In the genomic region with DNA sequence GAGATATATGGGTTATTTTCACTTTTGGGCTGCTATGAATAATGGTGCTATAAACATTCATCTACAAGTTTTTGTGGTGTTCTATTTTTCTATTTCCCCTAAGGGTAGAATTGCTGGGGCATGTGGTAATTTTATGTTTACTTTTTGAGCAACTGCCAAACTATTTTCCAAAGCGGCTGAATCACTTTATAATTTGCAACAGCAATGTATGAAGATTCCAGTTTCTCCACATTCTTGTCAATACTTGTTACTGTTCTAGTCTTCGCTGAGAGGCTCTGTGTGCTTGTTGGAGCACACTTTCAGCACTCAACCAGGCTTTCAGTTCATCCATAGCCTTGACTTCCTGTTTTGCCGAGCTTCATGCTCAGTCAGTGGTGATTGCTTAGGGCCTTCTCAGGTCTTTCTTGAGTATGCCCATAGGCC, we compare ENCODE assay signal across 9 cellular contexts. TPM values are rescaled to one million over a fixed set of nuclear protein-coding genes. Genes with fewer than 3 reads are reported as not detected.
A peak's percentile ranks its signal among the peaks of the same experiment; 100 is the strongest.
DNase-seq lines count a peak whose midpoint lies in the region; ATAC-seq, FAIRE-seq and TF ChIP-seq lines count a peak whose summit lies in the region.
"Had no signal": no experiment of that assay in that cellular context is flagged by ENCODE, and none has a peak within 500 bp of the region (broad histone marks: within the 10 kb centered on the region; RNA-seq: fewer than 3 reads in every experiment).

No MANE protein-coding gene starts in this region.

- peak overlapping the region; percentile 35 for H3K4me3 ChIP-seq in AG04449 (ENCODE audit: low read depth, low read length)
- H3K4me3 ChIP-seq in endothelial cell of umbilical vein (replicated peaks in 1 of 3; ENCODE audit: insufficient read depth in 1 of 3, low read depth in 1 of 3, low read length in 3 of 3): peak overlapping the region in 1 of 3 experiments; percentile 11

- CTCF ChIA-PET in AG04449 (lab: Yijun Ruan, JAX) (interaction anchor here (0.8 to 2.6 kb wide), 6 partner anchors 8 to 1045 kb away, joined by 3 to 16 read pairs (median 4); a partner anchor contains a TSS), endothelial cell of umbilical vein (lab: Charles Lee) (interaction anchor here (0.6 to 2.2 kb wide), 5 partner anchors 10 to 44 kb away, joined by 3 to 9 read pairs (median 6); no protein-coding TSS in a partner anchor)

- H3K27me3 ChIP-seq in endothelial cell of umbilical vein (ENCODE audit: control insufficient read depth in 2 of 2, insufficient read depth in 2 of 2, low read length in 2 of 2): no peaks in the 10 kb centered on the region

- intact Hi-C loops in endothelial cell of umbilical vein (cut with micrococcal nuclease): no loop called here

- peaks cover 0 to 7% of the 10 kb centered on the region in 2 donors for H3K36me3 Mint-ChIP-seq in naive B cell

- TF ChIP-seq CTCF in AG04449 (IDR thresholded peaks at IDR 0.05; ENCODE audit: insufficient read depth, low read length, missing control alignments): no peak
- TF ChIP-seq CTCF in endothelial cell of umbilical vein (IDR thresholded peaks at IDR 0.05; ENCODE audit: extremely low read depth in 1 of 2, insufficient read depth in 1 of 2, low read depth in 1 of 2, low read length in 2 of 2): no peak

- H4K20me1 ChIP-seq in endothelial cell of umbilical vein (replicated peaks; ENCODE audit: control insufficient read depth, extremely low read depth, insufficient read depth, low read length): no peaks in the 10 kb centered on the region

- no peaks in the 10 kb centered on the region for H3K27me3 Mint-ChIP-seq in naive B cell

- H3K9me3 ChIP-seq in endothelial cell of umbilical vein (replicated peaks; ENCODE audit: control insufficient read depth, insufficient read depth, low read length): no peaks in the 10 kb centered on the region

- H3K27ac Mint-ChIP-seq in naive B cell: peak overlapping the region; percentile 77 to 95 (median 88)

- H3K79me2 ChIP-seq in endothelial cell of umbilical vein (ENCODE audit: control insufficient read depth, insufficient read depth, low read length): peaks cover 84% of the 10 kb centered on the region

- H3K9ac ChIP-seq in endothelial cell of umbilical vein (replicated peaks; ENCODE audit: extremely low read depth, insufficient read depth, low read length): no peak overlapping the region

- no peaks in the 10 kb centered on the region for H3K9me3 Mint-ChIP-seq in naive B cell
- H3K9me3 Mint-ChIP-seq: neural crest cell had no signal

- H2AFZ ChIP-seq in endothelial cell of umbilical vein (ENCODE audit: low read depth, low read length): peak overlapping the region; percentile 2

- H3K9me1 ChIP-seq in endothelial cell of umbilical vein (replicated peaks; ENCODE audit: control insufficient read depth, extremely low read depth, insufficient read depth, low read length): no peaks in the 10 kb centered on the region

- peak; percentile 37 for FAIRE-seq in endothelial cell of umbilical vein (lab: Jason Lieb, UNC)

- H3K4me1 Mint-ChIP-seq in naive B cell: peaks cover 74 to 91% (median 90%) of the 10 kb centered on the region in 3 donors

- no peaks in the 10 kb centered on the region for H3K36me3 ChIP-seq in endothelial cell of umbilical vein (ENCODE audit: control insufficient read depth in 2 of 2, extremely low read depth in 1 of 2, insufficient read depth in 2 of 2, low read length in 2 of 2)

- H3K4me3 Mint-ChIP-seq in naive B cell: peak overlapping the region; percentile 19 to 90 (median 75)
- H3K4me3 Mint-ChIP-seq: neural crest cell had no signal

- H3K4me2 ChIP-seq in endothelial cell of umbilical vein (ENCODE audit: insufficient read depth, low read length): peak overlapping the region; percentile 46

- ATAC-seq in GM18502 (IDR thresholded peaks at IDR 0.05; ENCODE audit: poor library complexity, unreplicated experiment): peak; percentile 86
- ATAC-seq in HG03139 (IDR thresholded peaks at IDR 0.05; ENCODE audit: unreplicated experiment): peak; percentile 76
- peak; percentile 95 to 98 for ATAC-seq in naive B cell (ENCODE audit: low read depth in 2 of 2)
- ATAC-seq in GM21526 (IDR thresholded peaks at IDR 0.05; ENCODE audit: low FRiP score, unreplicated experiment): no peak

- DNase-seq in AG04449 (ENCODE audit: low read depth, low spot score) (peak; percentile 91), SIG-M5 treated with dmso at 0.1 percent for 504 hours (lab: John Stamatoyannopoulos, UW; ENCODE audit: unreplicated experiment) (peak; percentile 88), endothelial cell of umbilical vein (ENCODE audit: low read depth, low spot score) (peak; percentile 64), naive B cell (peak; percentile 50), SHP77 (lab: John Stamatoyannopoulos, UW) (no peak)

- H3K4me1 ChIP-seq in endothelial cell of umbilical vein (ENCODE audit: control insufficient read depth, extremely low read depth, insufficient read depth, low read length): peaks cover 13% of the 10 kb centered on the region

- no TSS peak for BruUV-seq in endothelial cell of umbilical vein (replicated peaks; lab: Mats Ljungman, UMichigan)

- TF ChIP-seq POLR2A in endothelial cell of umbilical vein (IDR thresholded peaks at IDR 0.05; ENCODE audit: low read depth, low read length): no peak

- dilution Hi-C loops in endothelial cell of umbilical vein (cut with MboI; ENCODE audit: extremely low pct_ligation_motif_present, low sequenced_read_pairs): no loop called here

- peak overlapping the region; percentile 25 for H3K27ac ChIP-seq in endothelial cell of umbilical vein (ENCODE audit: insufficient read depth, low read depth, low read length)

- POLR2A ChIA-PET in AG04449 (lab: Yijun Ruan, JAX) (interaction anchor here (0.9 kb wide), 1 partner anchor 14 kb away, joined by 4 read pairs; no protein-coding TSS in a partner anchor), endothelial cell of umbilical vein (lab: Charles Lee) (interaction anchor here (0.6 to 0.7 kb wide), 2 partner anchors 41 to 84 kb away, joined by 3 to 6 read pairs; no protein-coding TSS in a partner anchor)

TF ChIP-seq in endothelial cell of umbilical vein, 7 proteins besides CTCF, POLR2A, EP300 and RAD21:
- TF ChIP-seq, protein P1, sequence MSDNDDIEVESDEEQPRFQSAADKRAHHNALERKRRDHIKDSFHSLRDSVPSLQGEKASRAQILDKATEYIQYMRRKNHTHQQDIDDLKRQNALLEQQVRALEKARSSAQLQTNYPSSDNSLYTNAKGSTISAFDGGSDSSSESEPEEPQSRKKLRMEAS (IDR thresholded peaks at IDR 0.05; ENCODE audit: insufficient read depth, insufficient read length): no peak
- no peak for TF ChIP-seq GATA2 (IDR thresholded peaks at IDR 0.05; ENCODE audit: insufficient read depth, insufficient read length, low read depth, low read length)
- no peak for TF ChIP-seq EZH2 (IDR thresholded peaks at IDR 0.05; ENCODE audit: borderline replicate concordance, low read depth, low read length, severe bottlenecking)
- TF ChIP-seq MYC (IDR thresholded peaks at IDR 0.05; ENCODE audit: low read depth, low read length): no peak
- no peak for TF ChIP-seq JUN (IDR thresholded peaks at IDR 0.05; ENCODE audit: borderline replicate concordance, insufficient read depth, insufficient read length, low read depth)
- no peak for TF ChIP-seq FOS (IDR thresholded peaks at IDR 0.05; ENCODE audit: borderline replicate concordance, insufficient read depth, low read length)

RNA-seq across cellular contexts. Expression of a gene that starts 39.0 kb away (rescaled TPM):
- 38.1 and 46.5 TPM in 2 replicates for total RNA-seq in endothelial cell of umbilical vein
- 7.6 and 11.7 TPM in 2 replicates for polyA plus RNA-seq in endothelial cell of umbilical vein
- 20.8 and 22.6 TPM in 2 replicates for polyA plus RNA-seq in endothelial cell of umbilical vein (2011; cell fraction: cytosol; rRNA removed)
- 11.0 and 15.0 TPM in 2 replicates for polyA plus RNA-seq in endothelial cell of umbilical vein (2011; cell fraction: nucleus; rRNA removed)
- 44.7 and 51.9 TPM in 2 replicates for polyA plus RNA-seq in endothelial cell of umbilical vein (2012)
- 8.9 and 13.5 TPM in 2 replicates for polyA minus RNA-seq in endothelial cell of umbilical vein
- 22.1 TPM for polyA minus RNA-seq in endothelial cell of umbilical vein (2011; cell fraction: cytosol; rRNA and poly(A)+ RNA removed)
- polyA minus RNA-seq in endothelial cell of umbilical vein (2011; cell fraction: nucleus; rRNA and poly(A)+ RNA removed): 24.8 and 32.1 TPM in 2 replicates
- polyA plus RNA-seq in naive B cell (ENCODE audit: low read depth in 6 of 6): 100 to 1,000 TPM; 240 to 379 (median 288) TPM

RNA-seq across cellular contexts. Expression of a gene that starts 39.4 kb away (rescaled TPM):
- total RNA-seq in endothelial cell of umbilical vein: 52.9 and 58.8 TPM in 2 replicates
- polyA plus RNA-seq in endothelial cell of umbilical vein (28.6 and 34.0 TPM in 2 replicates), naive B cell (ENCODE audit: low read depth in 6 of 6) (10 to 100 TPM; 28.8 to 40.8 (median 32.9) TPM)
- polyA plus RNA-seq in endothelial cell of umbilical vein (2011; cell fraction: cytosol; rRNA removed): 32.8 and 33.7 TPM in 2 replicates
- 36.0 and 49.9 TPM in 2 replicates for polyA plus RNA-seq in endothelial cell of umbilical vein (2011; cell fraction: nucleus; rRNA removed)
- polyA plus RNA-seq in endothelial cell of umbilical vein (2012): 57.6 and 63.8 TPM in 2 replicates
- polyA minus RNA-seq in endothelial cell of umbilical vein: 60.2 and 63.1 TPM in 2 replicates
- 36.4 TPM for polyA minus RNA-seq in endothelial cell of umbilical vein (2011; cell fraction: cytosol; rRNA and poly(A)+ RNA removed)
- 43.1 and 61.3 TPM in 2 replicates for polyA minus RNA-seq in endothelial cell of umbilical vein (2011; cell fraction: nucleus; rRNA and poly(A)+ RNA removed)

Comparison
In these comparisons a context has a peak if more than half of its experiments do, and no peak if none do; other contexts are left out.
1. DNase-seq: peak in AG04449 (single experiment), SIG-M5 treated with dmso at 0.1 percent for 504 hours (single experiment), endothelial cell of umbilical vein (single experiment) and naive B cell (single experiment); none in SHP77 (0 of 2).
2. RNA of a gene that starts 39.0 kb away (polyA plus RNA-seq): 240 to 379 TPM in naive B cell; 7.6 to 51.9 TPM in endothelial cell of umbilical vein; every median in the first group is over 4 times any median in the second.